In the genomic region with DNA sequence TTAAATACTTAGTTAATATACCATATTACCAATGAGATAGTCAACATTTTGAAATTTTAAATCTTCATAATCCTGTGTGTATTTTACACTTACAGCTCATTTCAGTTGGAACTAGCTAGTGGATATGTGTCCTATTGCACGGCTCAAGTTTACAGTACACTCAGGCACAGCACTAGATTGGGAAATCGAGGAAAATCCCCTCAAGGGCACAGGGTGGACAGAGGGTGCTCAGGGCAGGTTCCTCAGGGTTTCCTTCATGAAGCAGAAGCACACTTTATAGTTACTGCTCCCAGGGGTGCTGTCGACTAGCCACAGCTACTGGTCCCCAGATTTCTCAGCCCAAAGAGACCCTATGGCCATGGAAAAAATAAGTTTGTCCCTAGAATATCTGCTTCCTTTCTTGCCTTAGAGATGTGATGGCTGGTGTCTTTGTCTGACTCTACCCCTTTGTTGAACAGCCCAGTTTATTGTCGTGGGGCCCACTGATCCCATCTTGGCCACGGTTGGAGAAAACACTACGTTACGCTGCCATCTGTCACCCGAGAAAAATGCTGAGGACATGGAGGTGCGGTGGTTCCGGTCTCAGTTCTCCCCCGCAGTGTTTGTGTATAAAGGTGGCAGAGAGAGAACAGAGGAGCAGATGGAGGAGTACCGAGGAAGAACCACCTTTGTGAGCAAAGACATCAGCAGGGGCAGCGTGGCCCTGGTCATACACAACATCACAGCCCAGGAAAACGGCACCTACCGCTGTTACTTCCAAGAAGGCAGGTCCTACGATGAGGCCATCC, we compare ENCODE assay signal across 7 cellular contexts. TPM values are rescaled to one million over a fixed set of nuclear protein-coding genes. Genes with fewer than 3 reads are reported as not detected.
DNase-seq lines count a peak whose midpoint lies in the region; ATAC-seq, FAIRE-seq and TF ChIP-seq lines count a peak whose summit lies in the region.
"Had no signal": no experiment of that assay in that cellular context is flagged by ENCODE, and none has a peak within 500 bp of the region (broad histone marks: within the 10 kb centered on the region; RNA-seq: fewer than 3 reads in every experiment).

No MANE protein-coding gene starts in this region.

- H3K9me3 Mint-ChIP-seq in HFFc6 (no peaks in the 10 kb centered on the region), osteocyte (ENCODE audit: unreplicated experiment) (no peaks in the 10 kb centered on the region)

- H3K27ac Mint-ChIP-seq in HFFc6, result peak overlapping the region; percentile 42; the same call in 1 of the 2 replicates
- H3K27ac Mint-ChIP-seq in osteocyte (ENCODE audit: unreplicated experiment), result peak overlapping the region; percentile 10

- peak overlapping the region; percentile 5; the same call in 1 of the 2 replicates for H3K4me2 ChIP-seq in K562 (ENCODE audit: insufficient read depth, low read length)

- H3K79me2 ChIP-seq in K562 (ENCODE audit: control insufficient read depth, insufficient read depth, low read length), result peaks cover 23% of the 10 kb centered on the region

- H3K4me1 Mint-ChIP-seq in HFFc6 (ENCODE audit: low read depth) (peaks cover 71% of the 10 kb centered on the region), osteocyte (ENCODE audit: unreplicated experiment) (peaks cover 45% of the 10 kb centered on the region)

- 86% methylated on average over 16 of the region's 16 CpGs for WGBS in K562 (ENCODE audit: insufficient coverage, low coverage, missing lambda C conversion rate)

- TF ChIP-seq RAD21 in K562 (CRISPR knock-in tag; conservative IDR thresholded peaks at IDR 0.05 in 1 of 2, IDR thresholded peaks at IDR 0.05 in 1 of 2), result no peak

- H3K9me1 ChIP-seq in K562 (ENCODE audit: control insufficient read depth, insufficient read depth, low read length), result no peaks in the 10 kb centered on the region

- in situ Hi-C loops in K562 (cut with MboI), result no loop called here

- H3K27me3 ChIP-seq in K562 (ENCODE audit: control insufficient read depth in 2 of 2, insufficient read depth in 2 of 2, low read length in 2 of 2), result no peaks in the 10 kb centered on the region

- FAIRE-seq in K562 (lab: Jason Lieb, UNC), result no peak

- no peak for TF ChIP-seq EP300 in K562 (IDR thresholded peaks at IDR 0.05; ENCODE audit: low read length)

- H2AFZ ChIP-seq in K562 (ENCODE audit: low read depth, low read length), result no peak overlapping the region

- no peaks in the 10 kb centered on the region for H4K20me1 ChIP-seq in K562 (replicated peaks; ENCODE audit: control insufficient read depth, insufficient read depth, low read length)

- H3K9ac ChIP-seq in K562 (ENCODE audit: insufficient read depth in 1 of 2, low read depth in 2 of 2, low read length in 2 of 2), result peak overlapping the region in 1 of 2 experiments; percentile 60; a peak in 1 of 4 replicates

- TF ChIP-seq POLR2A in K562 (conservative IDR thresholded peaks at IDR 0.05) (no peak), GM18505 (IDR thresholded peaks at IDR 0.05; ENCODE audit: borderline replicate concordance, extremely low read depth, insufficient read depth, insufficient read length) (no peak)

- intact Hi-C loops in K562 (cut with micrococcal nuclease), result no loop called here

- CTCF ChIA-PET in K562 (lab: Yijun Ruan, JAX; ENCODE audit: low intra/inter-chr PET ratio), result no interaction called here

- POLR2A ChIA-PET in K562 (lab: Yijun Ruan, JAX), result interaction anchor here (0.6 kb wide), 1 partner anchor 260 kb away, joined by 3 read pairs; a partner anchor contains a TSS

- H3K4me1 ChIP-seq in K562 (replicated peaks in 1 of 2; ENCODE audit: control insufficient read depth in 2 of 2, insufficient read depth in 2 of 2, low read length in 2 of 2), result peaks cover 6 to 14% of the 10 kb centered on the region in 2 experiments; a peak in 3 of 5 replicates

- DNase-seq in HFFc6 (no peak), K562 (ENCODE audit: extremely low read depth in 1 of 4, low spot score in 3 of 4) (no peak), osteocyte (ENCODE audit: extremely low spot score, unreplicated experiment) (no peak), HuH-7 (ENCODE audit: low spot score) (no peak)

- no peak for ATAC-seq in K562
- no peak for ATAC-seq in GM21367 (IDR thresholded peaks at IDR 0.05; ENCODE audit: unreplicated experiment)
- no peak for ATAC-seq in GM18505 (IDR thresholded peaks at IDR 0.05; ENCODE audit: unreplicated experiment)

- peaks cover 47% of the 10 kb centered on the region for H3K36me3 Mint-ChIP-seq in HFFc6 (ENCODE audit: low read depth)
- H3K36me3 Mint-ChIP-seq in osteocyte (ENCODE audit: unreplicated experiment), result peaks cover 41% of the 10 kb centered on the region

- H3K9me3 ChIP-seq in K562 (replicated peaks; ENCODE audit: control insufficient read depth, insufficient read depth, low read depth, low read length), result no peaks in the 10 kb centered on the region

- no TSS peak for BruUV-seq in K562 (replicated peaks; lab: Mats Ljungman, UMichigan)

- no peak overlapping the region for H3K4me3 ChIP-seq in K562

- H3K4me3 Mint-ChIP-seq in HFFc6 (peak overlapping the region; percentile 97), osteocyte (ENCODE audit: unreplicated experiment) (peak overlapping the region; percentile 53)

- H3K27me3 Mint-ChIP-seq in HFFc6 (ENCODE audit: insufficient read depth) (no peaks in the 10 kb centered on the region; the same call in 1 of the 2 replicates), osteocyte (ENCODE audit: unreplicated experiment) (no peaks in the 10 kb centered on the region)

- H3K36me3 ChIP-seq in K562 (ENCODE audit: control insufficient read depth, insufficient read depth, low read length), result peaks cover 47% of the 10 kb centered on the region

- TF ChIP-seq CTCF in HFFc6 (IDR thresholded peaks at IDR 0.05) (no peak), K562 (IDR thresholded peaks at IDR 0.05 in 2 of 3, conservative IDR thresholded peaks at IDR 0.05 in 1 of 3; ENCODE audit: insufficient read depth in 2 of 3, low read depth in 1 of 3, low read length in 3 of 3) (no peak), osteocyte (IDR thresholded peaks at IDR 0.05) (no peak)

- H3K27ac ChIP-seq in K562 (ENCODE audit: extremely low read depth, low read depth, low read length), result no peak overlapping the region

RNA-seq across cellular contexts. Expression of gene BTN2A1, which starts 1.5 kb away (rescaled TPM):
- 10 to 100 TPM; 29.2 to 35.4 (median 33.0) TPM for total RNA-seq in HFFc6 (2021; fragmentation: NEBNext Ultra II Directional; extraction: Animal tissue kit (Norgen Biotek cat#: 25700))
- total RNA-seq in K562 (2011; cell fraction: chromatin; rRNA removed; ENCODE audit: low replicate concordance), result 41.4 and 45.8 TPM in 2 replicates
- 30.1 and 32.4 TPM in 2 replicates for total RNA-seq in K562 (2011; cell fraction: nucleolus; rRNA removed)
- 28.4 and 29.5 TPM in 2 replicates for total RNA-seq in K562 (2011; cell fraction: nucleoplasm; rRNA removed)
- total RNA-seq in K562 (2014; rRNA removed) (6.7 and 6.8 TPM in 2 replicates), K562 (2014; rRNA removed; fragmentation: Illumina TruSeq; extraction: Trizol) (17.2 and 17.6 TPM in 2 replicates), K562 (2015; rRNA removed; fragmentation: Illumina TruSeq; extraction: Trizol) (15.9 and 16.2 TPM in 2 replicates), K562 (2021) (13.0 and 13.5 TPM in 2 replicates), osteocyte (27.0 and 27.7 TPM in 2 replicates)
- polyA plus RNA-seq in K562 (2011; rRNA removed) (18.9 and 23.2 TPM in 2 replicates), K562 (2014; fragmentation: Illumina TruSeq; extraction: Trizol) (19.4 and 22.1 TPM in 2 replicates), K562 (2014; fragmentation: Nextera tagmentation; extraction: Ambion mirVana) (10 to 100 TPM in 1 of 2 experiments, 1 to 10 TPM in 1; 7.0 to 16.4 TPM), K562 (2014; rRNA removed) (18.0 and 21.7 TPM in 2 replicates)
- 13.3 and 16.1 TPM in 2 replicates for polyA plus RNA-seq in K562 (2011; cell fraction: cytosol; rRNA removed)
- polyA plus RNA-seq in K562 (2011; cell fraction: nucleus; rRNA removed), result 33.9 and 39.5 TPM in 2 replicates
- polyA plus RNA-seq in K562 (2012), result 12.6 and 22.3 TPM in 2 replicates
- polyA minus RNA-seq in K562 (2011; rRNA and poly(A)+ RNA removed), result 22.7 and 32.0 TPM in 2 replicates
- 6.4 and 8.2 TPM in 2 replicates for polyA minus RNA-seq in K562 (2011; cell fraction: cytosol; rRNA and poly(A)+ RNA removed)
- polyA minus RNA-seq in K562 (2011; cell fraction: nucleus; rRNA and poly(A)+ RNA removed), result 11.0 and 19.7 TPM in 2 replicates

RNA-seq across cellular contexts. Expression of gene BTN3A3, which starts 18.9 kb away (rescaled TPM):
- total RNA-seq in HFFc6 (2021; fragmentation: NEBNext Ultra II Directional; extraction: Animal tissue kit (Norgen Biotek cat#: 25700)), result 1 to 10 TPM; 4.6 to 9.9 (median 8.4) TPM
- 19.6 and 24.0 TPM in 2 replicates for total RNA-seq in K562 (2011; cell fraction: chromatin; rRNA removed; ENCODE audit: low replicate concordance)
- 4.6 and 4.8 TPM in 2 replicates for total RNA-seq in K562 (2011; cell fraction: nucleolus; rRNA removed)
- total RNA-seq in K562 (2011; cell fraction: nucleoplasm; rRNA removed), result 16.4 and 24.1 TPM in 2 replicates
- total RNA-seq in K562 (2014; rRNA removed) (0.45 and 1.0 TPM in 2 replicates), K562 (2014; rRNA removed; fragmentation: Illumina TruSeq; extraction: Trizol) (1.2 and 1.4 TPM in 2 replicates), K562 (2015; rRNA removed; fragmentation: Illumina TruSeq; extraction: Trizol) (0.98 and 1.3 TPM in 2 replicates), K562 (2021) (1.4 and 1.5 TPM in 2 replicates), osteocyte (17.3 and 17.7 TPM in 2 replicates)
- polyA plus RNA-seq in K562 (2011; rRNA removed) (3.5 and 7.6 TPM in 2 replicates), K562 (2014; fragmentation: Illumina TruSeq; extraction: Trizol) (0.71 and 1.00 TPM in 2 replicates), K562 (2014; fragmentation: Nextera tagmentation; extraction: Ambion mirVana) (under 1 TPM; 0.21 to 0.41 TPM), K562 (2014; rRNA removed) (1.1 and 1.3 TPM in 2 replicates)
- polyA plus RNA-seq in K562 (2011; cell fraction: cytosol; rRNA removed), result 0.51 and 1.6 TPM in 2 replicates
- polyA plus RNA-seq in K562 (2011; cell fraction: nucleus; rRNA removed), result 24.8 and 44.0 TPM in 2 replicates
- polyA plus RNA-seq in K562 (2012), result 1.1 and 3.0 TPM in 2 replicates
- 5.6 and 15.4 TPM in 2 replicates for polyA minus RNA-seq in K562 (2011; rRNA and poly(A)+ RNA removed)
- 0.19 and 0.82 TPM in 2 replicates for polyA minus RNA-seq in K562 (2011; cell fraction: cytosol; rRNA and poly(A)+ RNA removed)
- 3.4 and 18.0 TPM in 2 replicates for polyA minus RNA-seq in K562 (2011; cell fraction: nucleus; rRNA and poly(A)+ RNA removed)

RNA-seq across cellular contexts. Expression of gene BTN1A1, which starts 40.9 kb away (rescaled TPM):
- total RNA-seq in HFFc6 (2021; fragmentation: NEBNext Ultra II Directional; extraction: Animal tissue kit (Norgen Biotek cat#: 25700)), result not detected
- total RNA-seq in K562 (2011; cell fraction: chromatin; rRNA removed; ENCODE audit: low replicate concordance), result not detected in 2 replicates
- not detected in 2 replicates for total RNA-seq in K562 (2011; cell fraction: nucleolus; rRNA removed)
- total RNA-seq in K562 (2011; cell fraction: nucleoplasm; rRNA removed), result not detected in 2 replicates
- total RNA-seq in K562 (2014; rRNA removed) (0.09 TPM in 1 of 2 replicates, not detected in the other), K562 (2014; rRNA removed; fragmentation: Illumina TruSeq; extraction: Trizol) (0.15 TPM in 1 of 2 replicates, not detected in the other), K562 (2015; rRNA removed; fragmentation: Illumina TruSeq; extraction: Trizol) (not detected in 2 replicates), K562 (2021) (0.09 TPM in 1 of 2 replicates, not detected in the other), osteocyte (not detected in 2 replicates)
- polyA plus RNA-seq in K562 (2011; rRNA removed) (0.04 TPM in 2 replicates), K562 (2014; fragmentation: Illumina TruSeq; extraction: Trizol) (0.06 TPM in 1 of 2 replicates, not detected in the other), K562 (2014; fragmentation: Nextera tagmentation; extraction: Ambion mirVana) (under 1 TPM in 1 of 2 experiments, not detected in 1; 0.01 TPM), K562 (2014; rRNA removed) (not detected in 2 replicates)
- polyA plus RNA-seq in K562 (2011; cell fraction: cytosol; rRNA removed), result 0.01 TPM in 1 of 2 replicates, not detected in the other
- not detected in 2 replicates for polyA plus RNA-seq in K562 (2011; cell fraction: nucleus; rRNA removed)
- polyA plus RNA-seq in K562 (2012), result 0.04 and 0.05 TPM in 2 replicates
- not detected in 2 replicates for polyA minus RNA-seq in K562 (2011; rRNA and poly(A)+ RNA removed)
- not detected in 2 replicates for polyA minus RNA-seq in K562 (2011; cell fraction: cytosol; rRNA and poly(A)+ RNA removed)
- polyA minus RNA-seq in K562 (2011; cell fraction: nucleus; rRNA and poly(A)+ RNA removed), result not detected in 2 replicates
- total RNA-seq: mesenteric fat pad had no signal

RNA-seq across cellular contexts. Expression of gene BTN3A1, which starts 57.1 kb away (rescaled TPM):
- 10 to 100 TPM; 10.3 to 16.2 (median 13.8) TPM for total RNA-seq in HFFc6 (2021; fragmentation: NEBNext Ultra II Directional; extraction: Animal tissue kit (Norgen Biotek cat#: 25700))
- total RNA-seq in K562 (2011; cell fraction: chromatin; rRNA removed; ENCODE audit: low replicate concordance), result 27.1 and 31.9 TPM in 2 replicates
- total RNA-seq in K562 (2011; cell fraction: nucleolus; rRNA removed), result 9.3 and 13.9 TPM in 2 replicates
- 16.0 and 21.1 TPM in 2 replicates for total RNA-seq in K562 (2011; cell fraction: nucleoplasm; rRNA removed)
- total RNA-seq in K562 (2014; rRNA removed) (2.8 and 3.6 TPM in 2 replicates), K562 (2014; rRNA removed; fragmentation: Illumina TruSeq; extraction: Trizol) (4.3 and 4.7 TPM in 2 replicates), K562 (2015; rRNA removed; fragmentation: Illumina TruSeq; extraction: Trizol) (3.4 and 3.7 TPM in 2 replicates), K562 (2021) (3.9 and 4.2 TPM in 2 replicates), osteocyte (17.1 and 21.1 TPM in 2 replicates)
- polyA plus RNA-seq in K562 (2011; rRNA removed) (8.5 and 11.2 TPM in 2 replicates), K562 (2014; fragmentation: Illumina TruSeq; extraction: Trizol) (4.2 and 4.7 TPM in 2 replicates), K562 (2014; fragmentation: Nextera tagmentation; extraction: Ambion mirVana) (1 to 10 TPM in 1 of 2 experiments, under 1 TPM in 1; 0.84 to 2.5 TPM), K562 (2014; rRNA removed) (4.0 and 4.1 TPM in 2 replicates)
- 2.8 and 4.4 TPM in 2 replicates for polyA plus RNA-seq in K562 (2011; cell fraction: cytosol; rRNA removed)
- polyA plus RNA-seq in K562 (2011; cell fraction: nucleus; rRNA removed), result 26.6 and 31.8 TPM in 2 replicates
- polyA plus RNA-seq in K562 (2012), result 3.9 and 10.6 TPM in 2 replicates
- polyA minus RNA-seq in K562 (2011; rRNA and poly(A)+ RNA removed), result 9.1 and 10.0 TPM in 2 replicates
- polyA minus RNA-seq in K562 (2011; cell fraction: cytosol; rRNA and poly(A)+ RNA removed), result 1.5 and 3.4 TPM in 2 replicates
- polyA minus RNA-seq in K562 (2011; cell fraction: nucleus; rRNA and poly(A)+ RNA removed), result 6.9 and 12.1 TPM in 2 replicates
